Comparison of ENCODE assay signal across 9 cellular contexts in genomic region chr5:173472164-173472563, GRCh38.
A peak's percentile ranks its signal among the peaks of the same experiment; 100 is the strongest.
DNase-seq lines count a peak whose midpoint lies in the region; ATAC-seq and TF ChIP-seq lines count a peak whose summit lies in the region.
"Had no signal": no experiment of that assay in that cellular context is flagged by ENCODE, and none has a peak within 500 bp of the region (broad histone marks: within the 10 kb centered on the region; RNA-seq: fewer than 3 reads in every experiment).

No MANE protein-coding gene starts in this region.

- H3K4me1 ChIP-seq in foreskin keratinocyte = peaks cover 11% of the 10 kb centered on the region
- peaks cover 13% of the 10 kb centered on the region for H3K4me1 ChIP-seq in parathyroid adenoma

- peak; percentile 95 for ATAC-seq in foreskin keratinocyte

- no peaks in the 10 kb centered on the region for H3K9me3 Mint-ChIP-seq in T-helper 2 cell treated with Interferon-gamma antibody and Interleukin-4, amounts not matched to agents 5 μg/mL and 100 μg/mL, for 36 hours

- no peaks in the 10 kb centered on the region for H3K9me3 ChIP-seq in parathyroid adenoma (ENCODE audit: control insufficient read depth, low read length)

- no peak overlapping the region for H3K4me2 ChIP-seq in parathyroid adenoma (ENCODE audit: low read length)

- no peak overlapping the region for H3K4me3 Mint-ChIP-seq in T-helper 2 cell treated with Interferon-gamma antibody and Interleukin-4, amounts not matched to agents 5 μg/mL and 100 μg/mL, for 36 hours

- no peaks in the 10 kb centered on the region for H3K36me3 ChIP-seq in parathyroid adenoma (ENCODE audit: control insufficient read depth, insufficient read depth, low read length)

- peak overlapping the region; percentile 45 for H2AFZ ChIP-seq in parathyroid adenoma

- DNase-seq in SW 1271 (lab: John Stamatoyannopoulos, UW) (peak; percentile 76 to 91), foreskin keratinocyte (peak; percentile 77 to 88), NCI-H187 (lab: John Stamatoyannopoulos, UW) (no peak), NCI-H2196 (lab: John Stamatoyannopoulos, UW; ENCODE audit: unreplicated experiment) (no peak), NCI-H1930 (lab: John Stamatoyannopoulos, UW) (no peak)
- no peak for DNase-seq in T-helper 2 cell treated with Interferon-gamma antibody and Interleukin-4, amounts not matched to agents 5 μg/mL and 100 μg/mL, for 36 hours (ENCODE audit: low spot score)
- DNase-seq: kidney had no signal

- H3K36me3 Mint-ChIP-seq in T-helper 2 cell treated with Interferon-gamma antibody and Interleukin-4, amounts not matched to agents 5 μg/mL and 100 μg/mL, for 36 hours (ENCODE audit: low read depth) = no peaks in the 10 kb centered on the region

- no peak overlapping the region for H3K27ac Mint-ChIP-seq in T-helper 2 cell treated with Interferon-gamma antibody and Interleukin-4, amounts not matched to agents 5 μg/mL and 100 μg/mL, for 36 hours

- H3K9ac ChIP-seq in parathyroid adenoma = no peak overlapping the region

- peak overlapping the region; percentile 46 for H3K27ac ChIP-seq in C4-2B
- peak overlapping the region; percentile 59 for H3K27ac ChIP-seq in foreskin keratinocyte
- peak overlapping the region; percentile 40 for H3K27ac ChIP-seq in parathyroid adenoma

- TF ChIP-seq CTCF in C4-2B (conservative IDR thresholded peaks at IDR 0.05) = no peak
- no peak for TF ChIP-seq CTCF in foreskin keratinocyte (conservative IDR thresholded peaks at IDR 0.05)
- no peak for TF ChIP-seq CTCF in parathyroid adenoma (IDR thresholded peaks at IDR 0.05)

- H3K4me1 Mint-ChIP-seq in T-helper 2 cell treated with Interferon-gamma antibody and Interleukin-4, amounts not matched to agents 5 μg/mL and 100 μg/mL, for 36 hours (ENCODE audit: low read depth) = no peaks in the 10 kb centered on the region

- no peak overlapping the region for H3K4me3 ChIP-seq in parathyroid adenoma (ENCODE audit: low read depth, low read length)

- H3K27me3 ChIP-seq in foreskin keratinocyte (no peaks in the 10 kb centered on the region), parathyroid adenoma (ENCODE audit: control insufficient read depth, insufficient read depth, low read length) (no peaks in the 10 kb centered on the region)

- peaks cover 2% of the 10 kb centered on the region for H3K27me3 Mint-ChIP-seq in T-helper 2 cell treated with Interferon-gamma antibody and Interleukin-4, amounts not matched to agents 5 μg/mL and 100 μg/mL, for 36 hours (ENCODE audit: low read depth)

- H3K79me2 ChIP-seq in parathyroid adenoma = no peaks in the 10 kb centered on the region

Comparison
In these comparisons a context has a peak if more than half of its experiments do, and no peak if none do; other contexts are left out.
1. DNase-seq: peak in SW 1271 (2 of 2) and foreskin keratinocyte (2 of 2); none in NCI-H187 (0 of 2), NCI-H2196 (single experiment), T-helper 2 cell treated with Interferon-gamma antibody and Interleukin-4, amounts not matched to agents 5 μg/mL and 100 μg/mL, for 36 hours (single experiment) and NCI-H1930 (0 of 2).
2. Peak in every context shown above with its lines, with median percentiles within 50 percentile points of each other: H3K27ac ChIP-seq.